In the genomic region with DNA sequence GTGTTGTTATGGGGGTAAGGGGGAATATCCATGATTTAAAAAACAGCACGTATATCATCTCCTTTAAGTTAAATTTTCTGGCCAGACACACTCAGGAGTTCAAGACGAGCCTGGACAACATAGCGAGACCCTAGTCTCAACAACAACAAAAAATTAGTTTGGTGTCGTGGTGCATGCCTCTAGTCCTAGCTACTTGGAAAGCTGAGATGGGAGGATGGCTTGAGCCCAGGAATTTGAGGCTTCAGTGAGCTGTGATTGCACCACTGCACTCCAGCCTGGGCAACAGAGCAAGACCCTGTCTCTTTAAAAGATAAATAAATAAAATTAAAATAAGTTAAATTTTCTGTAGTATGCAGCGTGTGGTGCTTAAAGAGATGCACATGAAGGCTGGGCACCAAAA, we compare ENCODE assay signal across 8 cellular contexts.
"Had no signal": no experiment of that assay in that cellular context is flagged by ENCODE, and none has a peak within 500 bp of the region (broad histone marks: within the 10 kb centered on the region; RNA-seq: fewer than 3 reads in every experiment).

No MANE protein-coding gene starts in this region.

- ATAC-seq: GM12878 had no signal

- H3K4me3 ChIP-seq: GM12878 had no signal

- DNase-seq: GDM1, GF-D8 had no signal

- FAIRE-seq: G401.6, GM12878, GM12891, GM12892, GM18507, GM19239 had no signal
